8 cellular contexts compared by ENCODE assay signal in genomic region chr16:67807148-67807682, GRCh38. TPM values are rescaled to one million over a fixed set of nuclear protein-coding genes. Genes with fewer than 3 reads are reported as not detected.
DNase-seq lines count a peak whose midpoint lies in the region; ATAC-seq and TF ChIP-seq lines count a peak whose summit lies in the region.

No MANE protein-coding gene starts in this region.

- peaks cover 8% of the 10 kb centered on the region for H3K36me3 ChIP-seq in right atrium auricular region
- peaks cover 0 to 3% of the 10 kb centered on the region in 2 donors for H3K36me3 ChIP-seq in ascending aorta
- no peaks in the 10 kb centered on the region for H3K36me3 ChIP-seq in lung (ENCODE audit: control insufficient read depth in 2 of 2, insufficient read depth in 2 of 2, low read length in 2 of 2)
- no peaks in the 10 kb centered on the region for H3K36me3 ChIP-seq in uterus

- H3K4me1 ChIP-seq in right atrium auricular region (peaks cover 0 to 16% of the 10 kb centered on the region in 2 donors), ascending aorta (peaks cover 0 to 12% of the 10 kb centered on the region in 2 donors), lung (ENCODE audit: control insufficient read depth in 2 of 2, insufficient read depth in 2 of 2, low read length in 2 of 2) (peaks cover 6 to 10% of the 10 kb centered on the region in 2 donors), uterus (no peaks in the 10 kb centered on the region)

- no peak for TF ChIP-seq CTCF in right atrium auricular region (IDR thresholded peaks at IDR 0.05)
- TF ChIP-seq CTCF in ascending aorta (IDR thresholded peaks at IDR 0.05), result no peak
- no peak for TF ChIP-seq CTCF in lung (IDR thresholded peaks at IDR 0.05; ENCODE audit: control extremely low read depth, extremely low read depth)
- peak in 2 of 4 experiments; percentile 5 to 13 for TF ChIP-seq CTCF in uterus (IDR thresholded peaks at IDR 0.05)

- no peak for DNase-seq in right atrium auricular region (ENCODE audit: low spot score)
- no peak for DNase-seq in left ventricle myocardium superior
- DNase-seq in ascending aorta (ENCODE audit: low spot score in 2 of 2), result no peak
- DNase-seq in lung (ENCODE audit: low spot score), result no peak
- DNase-seq in uterus, result no peak
- no peak for DNase-seq in activated gamma-delta T cell treated with Interleukin-2 at 50 U/mL for 16 hours
- no peak for DNase-seq in COLO829 (ENCODE audit: low spot score)

- H3K9me3 ChIP-seq in right atrium auricular region (no peaks in the 10 kb centered on the region), ascending aorta (no peaks in the 10 kb centered on the region), lung (ENCODE audit: control insufficient read depth in 2 of 2, insufficient read depth in 1 of 2, low read length in 1 of 2) (no peaks in the 10 kb centered on the region), uterus (no peaks in the 10 kb centered on the region)

- H3K27ac ChIP-seq in right atrium auricular region (peak overlapping the region; percentile 77 to 87), ascending aorta (peak overlapping the region; percentile 70 to 83), lung (ENCODE audit: low read depth in 1 of 2, low read length in 1 of 2) (peak overlapping the region; percentile 83 to 84), uterus (peak overlapping the region; percentile 77 to 85)

- no peaks in the 10 kb centered on the region for H3K27me3 ChIP-seq in right atrium auricular region
- H3K27me3 ChIP-seq in ascending aorta, result no peaks in the 10 kb centered on the region
- no peaks in the 10 kb centered on the region for H3K27me3 ChIP-seq in lung (ENCODE audit: control insufficient read depth, insufficient read depth)
- no peaks in the 10 kb centered on the region for H3K27me3 ChIP-seq in uterus

- intact Hi-C loops in left ventricle myocardium superior (cut with micrococcal nuclease) (no loop called here), ascending aorta (cut with DNase I) (loop anchor here (1.0 to 10.0 kb wide), 7 partner anchors 40 to 562 kb away; partner anchors contain the start of genes CENPT, CTCF, DDX28 and DUS2), uterus (cut with DNase I; ENCODE audit: low total_unique reads) (no loop called here)

- WGBS in lung, 2 donors, result 33 to 34% methylated on average over 24 of the region's 24 CpGs

- H3K4me3 ChIP-seq in right atrium auricular region, result peak overlapping the region; percentile 90 to 97
- peak overlapping the region; percentile 87 to 91 for H3K4me3 ChIP-seq in ascending aorta
- H3K4me3 ChIP-seq in lung, result peak overlapping the region; percentile 60
- H3K4me3 ChIP-seq in uterus, result peak overlapping the region; percentile 83 to 89

- TF ChIP-seq POLR2A in uterus (IDR thresholded peaks at IDR 0.05), result no peak

- no peak for ATAC-seq in left ventricle myocardium superior
- ATAC-seq in lung (ENCODE audit: insufficient read depth, low FRiP score), result no peak
- ATAC-seq in GM21381 (IDR thresholded peaks at IDR 0.05; ENCODE audit: unreplicated experiment), result no peak

RNA-seq across cellular contexts. Expression of gene TSNAXIP1, which starts 0.5 kb away (rescaled TPM):
- total RNA-seq in right atrium auricular region (under 1 TPM in 1 of 2 donors, not detected in 1; 0.55 TPM), left ventricle myocardium superior (0.37 TPM), ascending aorta (5.4 TPM), lung (1 to 10 TPM; 5.0 to 8.7 TPM), uterus (1 to 10 TPM; 2.7 to 4.9 (median 3.6) TPM)
- 1 to 10 TPM; 4.1 to 5.0 TPM for polyA plus RNA-seq in lung

RNA-seq across cellular contexts. Expression of gene RANBP10, which starts 0.9 kb away (rescaled TPM):
- total RNA-seq in right atrium auricular region, result 1 to 10 TPM; 7.8 to 8.9 TPM
- total RNA-seq in left ventricle myocardium superior, result 11.8 TPM
- 50.0 TPM for total RNA-seq in ascending aorta
- total RNA-seq in lung, result 10 to 100 TPM; 18.8 to 23.0 TPM
- 1 to 10 TPM; 6.7 to 9.7 TPM for polyA plus RNA-seq in lung
- total RNA-seq in uterus, result 10 to 100 TPM in 1 of 4 donors, 1 to 10 TPM in 3; 4.9 to 22.7 (median 8.5) TPM

RNA-seq across cellular contexts. Expression of gene THAP11, which starts 34.9 kb away (rescaled TPM):
- total RNA-seq in right atrium auricular region (10 to 100 TPM; 42.5 to 59.4 TPM), left ventricle myocardium superior (32.6 TPM), ascending aorta (85.4 TPM), lung (10 to 100 TPM; 27.8 to 31.1 TPM), uterus (100 to 1,000 TPM in 1 of 4 donors, 10 to 100 TPM in 3; 43.3 to 105 (median 57.6) TPM)
- polyA plus RNA-seq in lung, result 10 to 100 TPM in 1 of 2 donors, 1 to 10 TPM in 1; 9.6 to 21.5 TPM

RNA-seq across cellular contexts. Expression of gene NUTF2, which starts 39.5 kb away (rescaled TPM):
- total RNA-seq in right atrium auricular region (100 to 1,000 TPM in 1 of 2 donors, 10 to 100 TPM in 1; 44.6 to 132 TPM), left ventricle myocardium superior (84.4 TPM), ascending aorta (156 TPM), lung (10 to 100 TPM; 49.7 to 98.9 TPM), uterus (10 to 100 TPM; 43.8 to 76.1 (median 65.4) TPM)
- polyA plus RNA-seq in lung, result 100 to 1,000 TPM; 104 to 164 TPM

RNA-seq across cellular contexts. Expression of gene CENPT, which starts 40.3 kb away (rescaled TPM):
- 10 to 100 TPM in 1 of 2 donors, 1 to 10 TPM in 1; 8.7 to 19.1 TPM for total RNA-seq in right atrium auricular region
- 20.8 TPM for total RNA-seq in left ventricle myocardium superior
- total RNA-seq in ascending aorta, result 220 TPM
- total RNA-seq in lung, result 10 to 100 TPM; 28.5 to 35.4 TPM
- polyA plus RNA-seq in lung, result 10 to 100 TPM; 30.6 to 47.5 TPM
- 10 to 100 TPM; 29.4 to 70.2 (median 52.8) TPM for total RNA-seq in uterus
